In genomic region chr6:2563635-2564034, GRCh38 we compare ENCODE assay signal across 9 cellular contexts.
A peak's percentile ranks its signal among the peaks of the same experiment; 100 is the strongest.
DNase-seq lines count a peak whose midpoint lies in the region; ATAC-seq and TF ChIP-seq lines count a peak whose summit lies in the region.
"Had no signal": no experiment of that assay in that cellular context is flagged by ENCODE, and none has a peak within 500 bp of the region (broad histone marks: within the 10 kb centered on the region; RNA-seq: fewer than 3 reads in every experiment).

No MANE protein-coding gene starts in this region.

- no peak for TF ChIP-seq CTCF in lung (IDR thresholded peaks at IDR 0.05; ENCODE audit: control extremely low read depth, extremely low read depth)

- H3K36me3 Mint-ChIP-seq in immature natural killer cell: no peaks in the 10 kb centered on the region

- no peaks in the 10 kb centered on the region for H3K36me3 ChIP-seq in lung (ENCODE audit: control insufficient read depth in 2 of 2, insufficient read depth in 2 of 2, low read length in 2 of 2)

- DNase-seq in LHCN-M2 (ENCODE audit: low read depth) (peak; percentile 18), lung (ENCODE audit: low spot score) (no peak), HUDEP-2 (lab: John Stamatoyannopoulos, UW; ENCODE audit: unreplicated experiment in 76 of 76) (no peak), LoVo (ENCODE audit: low spot score) (no peak), immature natural killer cell (no peak), ACHN (no peak)
- DNase-seq: NCI-H748 treated with DMSO at 0.1 percent for 48 hours had no signal

- H3K27ac Mint-ChIP-seq in immature natural killer cell: no peak overlapping the region

- in situ Hi-C loops in ACHN (cut with HindIII; ENCODE audit: low pct_ligation_motif_present, low pct_unique_long_range_greater_than_20kb, low sequenced_read_pairs): no loop called here

- ATAC-seq in GM18873 (IDR thresholded peaks at IDR 0.05; ENCODE audit: low FRiP score, unreplicated experiment) (peak; percentile 94), GM21576 (IDR thresholded peaks at IDR 0.05; ENCODE audit: unreplicated experiment) (peak; percentile 72), lung (ENCODE audit: insufficient read depth, low FRiP score) (peak; percentile 74)

- H3K4me1 ChIP-seq in lung (ENCODE audit: control insufficient read depth in 2 of 2, insufficient read depth in 2 of 2, low read length in 2 of 2): peaks cover 0 to 1% of the 10 kb centered on the region in 2 donors

- H3K27ac ChIP-seq in lung (ENCODE audit: low read depth in 1 of 2, low read length in 1 of 2): no peak overlapping the region

- peaks cover 0 to 2% (median 0%) of the 10 kb centered on the region in 6 donors for H3K9me3 Mint-ChIP-seq in immature natural killer cell

- H3K4me1 Mint-ChIP-seq in immature natural killer cell: no peaks in the 10 kb centered on the region

- no peak overlapping the region for H3K4me3 ChIP-seq in lung

- H3K4me3 Mint-ChIP-seq in immature natural killer cell: no peak overlapping the region

- H3K27me3 Mint-ChIP-seq in immature natural killer cell (ENCODE audit: low read depth in 3 of 3): peaks cover 2 to 9% (median 3%) of the 10 kb centered on the region in 3 donors

- H3K9me3 ChIP-seq in lung (ENCODE audit: control insufficient read depth in 2 of 2, insufficient read depth in 1 of 2, low read length in 1 of 2): no peaks in the 10 kb centered on the region

- WGBS in lung, 2 donors: 42 to 72% methylated on average over 6 of the region's 6 CpGs

- H3K27me3 ChIP-seq in lung (ENCODE audit: control insufficient read depth, insufficient read depth): no peaks in the 10 kb centered on the region
